ENCODE assay signal across 18 cellular contexts in genomic region chr1:5595531-5596170, GRCh38.
"Had no signal": no experiment of that assay in that cellular context is flagged by ENCODE, and none has a peak within 500 bp of the region (broad histone marks: within the 10 kb centered on the region; RNA-seq: fewer than 3 reads in every experiment).

No MANE protein-coding gene starts in this region.

- H3K27ac Mint-ChIP-seq: activated naive CD4-positive, alpha-beta T cell treated with anti-CD3 and anti-CD28 coated beads, Interleukin-2, amount 50 U/mL, for 72 hours; stimulated activated effector memory CD8-positive, alpha-beta T cell treated with anti-CD3 and anti-CD28 coated beads, Interleukin-12 subunit alpha, Interleukin-12 subunit beta, amount 100 ng/mL, for 72 hours had no signal

- ATAC-seq: activated naive CD4-positive, alpha-beta T cell treated with anti-CD3 and anti-CD28 coated beads, Interleukin-2, amount 50 U/mL, for 72 hours; activated T-cell treated with anti-CD3 and anti-CD28 coated beads, Interleukin-2, amount 50 U/mL, for 4 hours; right lobe of liver; stimulated activated effector memory CD8-positive, alpha-beta T cell treated with anti-CD3 and anti-CD28 coated beads, Interleukin-12 subunit alpha, Interleukin-12 subunit beta, amount 100 ng/mL, for 72 hours had no signal

- H3K27ac ChIP-seq: adrenal gland, breast epithelium, prostate gland, right lobe of liver, VCaP had no signal

- H3K36me3 ChIP-seq: adrenal gland, breast epithelium, prostate gland, right lobe of liver had no signal

- H3K4me3 ChIP-seq: adrenal gland, breast epithelium, prostate gland, right lobe of liver had no signal

- H3K4me3 Mint-ChIP-seq: activated T-cell treated with anti-CD3 and anti-CD28 coated beads, Interleukin-2, amount 50 U/mL, for 4 hours; stimulated activated effector memory CD8-positive, alpha-beta T cell treated with anti-CD3 and anti-CD28 coated beads, Interleukin-12 subunit alpha, Interleukin-12 subunit beta, amount 100 ng/mL, for 72 hours had no signal

- H3K4me1 ChIP-seq: adrenal gland had no signal

- H3K36me3 Mint-ChIP-seq: activated naive CD4-positive, alpha-beta T cell treated with anti-CD3 and anti-CD28 coated beads, Interleukin-2, amount 50 U/mL, for 72 hours; stimulated activated effector memory CD8-positive, alpha-beta T cell treated with anti-CD3 and anti-CD28 coated beads, Interleukin-12 subunit alpha, Interleukin-12 subunit beta, amount 100 ng/mL, for 72 hours had no signal

- H3K27me3 ChIP-seq: breast epithelium, right lobe of liver had no signal

- FAIRE-seq: astrocyte, endothelial cell of umbilical vein, small intestine had no signal

- H3K4me1 Mint-ChIP-seq: stimulated activated effector memory CD8-positive, alpha-beta T cell treated with anti-CD3 and anti-CD28 coated beads, Interleukin-12 subunit alpha, Interleukin-12 subunit beta, amount 100 ng/mL, for 72 hours had no signal

- H3K9me3 ChIP-seq: prostate gland had no signal

- DNase-seq: activated CD4-positive, alpha-beta T cell treated with anti-CD3 and anti-CD28 coated beads for 1 hour; activated CD4-positive, alpha-beta T cell treated with anti-CD3 and anti-CD28 coated beads, Interleukin-2, amount 50 U/mL, for 4 hours; activated T-cell treated with anti-CD3 and anti-CD28 coated beads, Interleukin-2, amount 50 U/mL, for 4 hours; effector CD8-positive, alpha-beta T cell; mesendoderm; right lobe of liver; small intestine; stimulated activated CD4-positive, alpha-beta T cell treated with anti-CD3 and anti-CD28 coated beads, Interleukin-4, amount 100 ng/mL, for 24 hours; SW 1271; T-helper 2 cell had no signal
